Comparison of ENCODE assay signal across 11 cellular contexts in genomic region chr4:2258091-2259035, GRCh38. TPM values are rescaled to one million over a fixed set of nuclear protein-coding genes. Genes with fewer than 3 reads are reported as not detected.
A peak's percentile ranks its signal among the peaks of the same experiment; 100 is the strongest.
DNase-seq lines count a peak whose midpoint lies in the region; ATAC-seq and TF ChIP-seq lines count a peak whose summit lies in the region.
"Had no signal": no experiment of that assay in that cellular context is flagged by ENCODE, and none has a peak within 500 bp of the region (broad histone marks: within the 10 kb centered on the region; RNA-seq: fewer than 3 reads in every experiment).

No MANE protein-coding gene starts in this region.

- H3K4me3 ChIP-seq in BE2C (ENCODE audit: low read depth, low read length), result no peak overlapping the region
- H3K4me3 ChIP-seq in heart right ventricle, result peak overlapping the region in 3 of 10 donors; percentile 96 to 99 (median 98)

- peak overlapping the region in 9 of 10 donors; percentile 34 to 94 (median 91) for H3K27ac ChIP-seq in heart right ventricle

- no peaks in the 10 kb centered on the region for H3K9me3 ChIP-seq in BE2C
- H3K9me3 ChIP-seq in heart right ventricle, result no peaks in the 10 kb centered on the region

- WGBS in heart right ventricle, 2 donors, result 88 to 90% methylated on average over 18 of the region's 18 CpGs

- no peak for ATAC-seq in heart right ventricle
- no peak for ATAC-seq in HG03280 (IDR thresholded peaks at IDR 0.05; ENCODE audit: unreplicated experiment)
- ATAC-seq in HG03159 (IDR thresholded peaks at IDR 0.05; ENCODE audit: unreplicated experiment), result no peak

- intact Hi-C loops in heart right ventricle (cut with DNase I) (loop anchor here in 2 of 10 donors (5.0 kb wide), 2 partner anchors 159 to 209 kb away; partner anchors contain the start of genes CFAP99 (in 1 of the 2), RNF4 (in 1 of the 2) and ZFYVE28 (in 1 of the 2)), posterior vena cava (cut with DNase I) (no loop called here)

- no peaks in the 10 kb centered on the region for H3K27me3 ChIP-seq in BE2C
- no peaks in the 10 kb centered on the region for H3K27me3 ChIP-seq in heart right ventricle

- H3K36me3 ChIP-seq in BE2C, result peaks cover 33% of the 10 kb centered on the region
- H3K36me3 ChIP-seq in heart right ventricle, result peaks cover 0 to 51% (median 6%) of the 10 kb centered on the region in 9 donors

- DNase-seq in BE2C (peak; percentile 8), heart right ventricle (peak in 1 of 2 donors; percentile 4), posterior vena cava (ENCODE audit: low spot score) (peak; percentile 77), NCI-H2107 treated with DMSO at 0.1 percent for 48 hours (lab: John Stamatoyannopoulos, UW; ENCODE audit: unreplicated experiment) (no peak), NCI-H187 treated with DMSO at 0.1 percent for 48 hours (lab: John Stamatoyannopoulos, UW) (no peak)
- DNase-seq in activated CD8-positive, alpha-beta memory T cell treated with anti-CD3 and anti-CD28 coated beads for 24 hours, result peak; percentile 53
- DNase-seq: activated CD4-positive, alpha-beta T cell treated with anti-CD3 and anti-CD28 coated beads for 4 hours; NCI-H1105; OCI-M1 had no signal

- H3K4me1 ChIP-seq in BE2C (peaks cover 8% of the 10 kb centered on the region; the same call in 1 of the 2 replicates), heart right ventricle (peaks cover 58 to 86% (median 74%) of the 10 kb centered on the region in 9 donors)

- TF ChIP-seq CTCF in BE2C (IDR thresholded peaks at IDR 0.05; ENCODE audit: low read depth, low read length) (no peak), heart right ventricle (IDR thresholded peaks at IDR 0.05) (no peak)

RNA-seq across cellular contexts. Expression of gene MXD4, which starts 3.5 kb away (rescaled TPM):
- 37.7 TPM for polyA plus RNA-seq in BE2C (2012; ENCODE audit: insufficient read depth, insufficient read length, low read depth)
- total RNA-seq in heart right ventricle (10 to 100 TPM; 19.1 to 44.2 (median 27.9) TPM), posterior vena cava (10 to 100 TPM; 43.6 to 43.7 TPM)
- 10 to 100 TPM; 29.6 to 82.2 TPM for polyA plus RNA-seq in heart right ventricle

RNA-seq across cellular contexts. Expression of gene HAUS3, which starts 16.4 kb away (rescaled TPM):
- 9.0 TPM for polyA plus RNA-seq in BE2C (2012; ENCODE audit: insufficient read depth, insufficient read length, low read depth)
- total RNA-seq in heart right ventricle (1 to 10 TPM; 4.0 to 7.3 (median 6.5) TPM), posterior vena cava (10 to 100 TPM in 1 of 2 donors, 1 to 10 TPM in 1; 9.6 to 11.8 TPM)
- polyA plus RNA-seq in heart right ventricle, result 10 to 100 TPM in 1 of 2 donors, 1 to 10 TPM in 1; 3.5 to 10.5 TPM

RNA-seq across cellular contexts. Expression of gene POLN, which starts 16.4 kb away (rescaled TPM):
- 0.93 TPM for polyA plus RNA-seq in BE2C (2012; ENCODE audit: insufficient read depth, insufficient read length, low read depth)
- total RNA-seq in heart right ventricle (1 to 10 TPM; 1.3 to 3.1 (median 2.1) TPM), posterior vena cava (1 to 10 TPM; 2.0 to 3.5 TPM)
- 1 to 10 TPM in 1 of 2 donors, under 1 TPM in 1; 0.97 to 2.4 TPM for polyA plus RNA-seq in heart right ventricle

Comparison
In these comparisons a context has a peak if more than half of its experiments do, and no peak if none do; other contexts are left out.
1. DNase-seq: peak in BE2C (single experiment), activated CD8-positive, alpha-beta memory T cell treated with anti-CD3 and anti-CD28 coated beads for 24 hours (single experiment) and posterior vena cava (single experiment); none in NCI-H2107 treated with DMSO at 0.1 percent for 48 hours (single experiment) and NCI-H187 treated with DMSO at 0.1 percent for 48 hours (single experiment).